ENCODE assay signal across 8 cellular contexts in genomic region chrX:9464435-9465371, GRCh38. TPM values are rescaled to one million over a fixed set of nuclear protein-coding genes. Genes with fewer than 3 reads are reported as not detected.
DNase-seq lines count a peak whose midpoint lies in the region; ATAC-seq lines count a peak whose summit lies in the region.

Gene TBL1X, plus strand, starts transcription at chrX:9465058. Its CDS starts 188,529 bp downstream, at chrX:9653587.

- ATAC-seq in GM18909 (IDR thresholded peaks at IDR 0.05; ENCODE audit: poor library complexity, unreplicated experiment), result peak; percentile 44
- ATAC-seq in left ventricle myocardium superior, result peak; percentile 77

- peak within 1 kb of the TSS; percentile 50 for H2AFZ ChIP-seq in ACC112 (ENCODE audit: low read length, unreplicated experiment)

- intact Hi-C loops in left ventricle myocardium superior (cut with micrococcal nuclease), result loop anchor here (5.0 kb wide), 1 partner anchor 122 kb away; no protein-coding TSS in a partner anchor

- H3K36me3 ChIP-seq in ACC112 (ENCODE audit: insufficient read depth, low read length), result no peaks in the 10 kb centered on the region

- peaks cover 22% of the 10 kb centered on the region for H3K79me2 ChIP-seq in ACC112 (ENCODE audit: control insufficient read depth, insufficient read depth, low read length, unreplicated experiment)

- no peaks in the 10 kb centered on the region for H3K27me3 ChIP-seq in ACC112 (ENCODE audit: insufficient read depth, low read length)

- peaks cover 20% of the 10 kb centered on the region for H3K4me1 ChIP-seq in ACC112 (ENCODE audit: control insufficient read depth, insufficient read depth, low read length, unreplicated experiment)

- H3K27ac ChIP-seq in ACC112 (ENCODE audit: low read depth, low read length), result peak within 1 kb of the TSS; percentile 91; the same call in 1 of the 2 replicates

- H3K4me3 ChIP-seq in ACC112 (ENCODE audit: low read depth, low read length), result peak within 1 kb of the TSS; percentile 93

- DNase-seq in HT-29 (ENCODE audit: low spot score) (no peak), SW480 (ENCODE audit: low spot score) (peak; percentile 19), amygdala (lab: John Stamatoyannopoulos, UW) (peak in 39 of 56 donors; percentile 0 to 66 (median 23)), left ventricle myocardium superior (peak; percentile 79), pulmonary artery endothelial cell (ENCODE audit: low read depth, low spot score) (no peak), GM19238 (ENCODE audit: insufficient read length, low spot score) (no peak)

RNA-seq across cellular contexts. Expression of gene TBL1X, which starts in this region (rescaled TPM):
- total RNA-seq in HT-29 (2014; rRNA removed; shearing (Covaris generic)), result 10.4 and 14.1 TPM in 2 replicates
- total RNA-seq in left ventricle myocardium superior (12.3 TPM), pulmonary artery endothelial cell (14.0 and 20.1 TPM in 2 replicates)

Comparison
In these comparisons a context has a peak if more than half of its experiments do, and no peak if none do; other contexts are left out.
1. DNase-seq: peak in SW480 (single experiment), amygdala (39 of 56) and left ventricle myocardium superior (single experiment); none in HT-29 (single experiment), pulmonary artery endothelial cell (single experiment) and GM19238 (single experiment).